1 cellular context compared by ENCODE assay signal in the genomic region with DNA sequence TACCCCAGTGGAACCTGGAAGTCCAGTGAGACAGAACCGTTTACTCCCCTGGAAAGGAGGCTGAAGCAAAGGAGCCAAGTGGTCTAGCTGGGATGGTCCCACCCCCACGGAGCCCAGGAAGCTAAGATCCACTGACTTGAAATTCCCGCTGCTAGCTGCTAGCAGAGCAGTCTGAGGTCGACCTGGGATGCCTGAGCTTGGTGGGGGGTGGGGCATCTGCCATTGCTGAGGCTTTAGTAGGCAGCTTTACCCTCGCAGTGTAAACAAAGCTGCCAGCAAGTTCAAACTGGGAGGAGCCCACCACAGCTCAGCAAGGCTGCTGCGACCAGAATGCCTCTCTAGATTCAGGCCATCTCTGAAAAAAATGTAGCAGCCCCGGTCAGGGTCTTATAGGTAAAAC.
TF ChIP-seq lines count a peak whose summit lies in the region.

No MANE protein-coding gene starts in this region.

TF ChIP-seq in IMR-90, 13 proteins besides CTCF, POLR2A, EP300 and RAD21 (continued from another document):
- TF ChIP-seq NFE2L2 (IDR thresholded peaks at IDR 0.05; ENCODE audit: low read depth, low read length) (no peak), RFX5 (IDR thresholded peaks at IDR 0.05; ENCODE audit: low read depth, low read length) (no peak), MAFK (IDR thresholded peaks at IDR 0.05; ENCODE audit: low read depth, low read length) (no peak)
- TF ChIP-seq, protein P1, sequence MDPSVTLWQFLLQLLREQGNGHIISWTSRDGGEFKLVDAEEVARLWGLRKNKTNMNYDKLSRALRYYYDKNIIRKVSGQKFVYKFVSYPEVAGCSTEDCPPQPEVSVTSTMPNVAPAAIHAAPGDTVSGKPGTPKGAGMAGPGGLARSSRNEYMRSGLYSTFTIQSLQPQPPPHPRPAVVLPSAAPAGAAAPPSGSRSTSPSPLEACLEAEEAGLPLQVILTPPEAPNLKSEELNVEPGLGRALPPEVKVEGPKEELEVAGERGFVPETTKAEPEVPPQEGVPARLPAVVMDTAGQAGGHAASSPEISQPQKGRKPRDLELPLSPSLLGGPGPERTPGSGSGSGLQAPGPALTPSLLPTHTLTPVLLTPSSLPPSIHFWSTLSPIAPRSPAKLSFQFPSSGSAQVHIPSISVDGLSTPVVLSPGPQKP (IDR thresholded peaks at IDR 0.05; ENCODE audit: borderline replicate concordance, low read depth, low read length): no peak
